In the genomic region with DNA sequence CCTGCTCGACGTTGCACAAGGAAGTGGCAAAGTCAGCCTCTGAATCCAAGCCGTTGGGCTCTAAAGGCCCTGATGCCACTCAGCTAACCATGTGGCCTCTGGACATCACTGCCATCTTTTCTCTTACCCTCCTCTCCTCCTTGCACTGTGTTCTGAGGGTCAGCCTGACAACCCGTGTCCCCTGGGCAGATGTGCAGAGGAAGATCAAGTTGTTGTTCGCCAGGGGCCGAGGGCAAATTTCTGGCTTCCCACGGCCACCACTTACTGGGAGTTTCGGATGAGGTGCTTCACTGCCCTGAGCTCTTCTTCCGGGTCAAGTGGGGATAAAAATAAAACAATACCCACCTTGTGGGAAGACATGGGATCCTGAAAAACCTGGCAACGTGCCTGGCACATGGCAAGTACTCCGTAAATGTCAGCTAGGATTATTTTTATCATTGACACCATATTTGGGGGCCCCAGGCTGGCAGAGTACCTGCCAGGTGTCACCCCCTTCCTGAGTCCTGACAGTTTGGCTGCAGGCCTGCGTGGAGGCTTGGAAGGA, we compare ENCODE assay signal across 15 cellular contexts. TPM values are rescaled to one million over a fixed set of nuclear protein-coding genes. Genes with fewer than 3 reads are reported as not detected.
A peak's percentile ranks its signal among the peaks of the same experiment; 100 is the strongest.
DNase-seq lines count a peak whose midpoint lies in the region; ATAC-seq, FAIRE-seq and TF ChIP-seq lines count a peak whose summit lies in the region.
"Had no signal": no experiment of that assay in that cellular context is flagged by ENCODE, and none has a peak within 500 bp of the region (broad histone marks: within the 10 kb centered on the region; RNA-seq: fewer than 3 reads in every experiment).

No MANE protein-coding gene starts in this region.

- peaks cover 4% of the 10 kb centered on the region for H3K27me3 Mint-ChIP-seq in CD4-positive, CD25-positive, alpha-beta regulatory T cell

- no peak for TF ChIP-seq POLR2A in breast epithelium (IDR thresholded peaks at IDR 0.05)
- TF ChIP-seq POLR2A in Peyer's patch (IDR thresholded peaks at IDR 0.05), result no peak

- TF ChIP-seq CTCF in Loucy (conservative IDR thresholded peaks at IDR 0.05; ENCODE audit: low read length) (no peak), breast epithelium (IDR thresholded peaks at IDR 0.05) (no peak), Peyer's patch (IDR thresholded peaks at IDR 0.05) (no peak)

- H3K36me3 ChIP-seq in CD4-positive, CD25-positive, alpha-beta regulatory T cell (ENCODE audit: control insufficient read depth, insufficient read depth, low read length), result no peaks in the 10 kb centered on the region
- H3K36me3 ChIP-seq in Loucy (ENCODE audit: insufficient read depth, low read length) (no peaks in the 10 kb centered on the region), breast epithelium (no peaks in the 10 kb centered on the region), mesodermal cell (ENCODE audit: control insufficient read depth, insufficient read depth, low read length) (no peaks in the 10 kb centered on the region), Peyer's patch (no peaks in the 10 kb centered on the region)

- no peak overlapping the region for H3K4me2 ChIP-seq in Loucy (ENCODE audit: low read depth, low read length, poor library complexity, severe bottlenecking)

- peak overlapping the region in 3 of 4 donors; percentile 41 to 71 (median 69) for H3K4me3 Mint-ChIP-seq in CD4-positive, CD25-positive, alpha-beta regulatory T cell

- no peaks in the 10 kb centered on the region for H3K79me2 ChIP-seq in Loucy (ENCODE audit: insufficient read depth, low read length)

- H3K4me1 Mint-ChIP-seq in CD4-positive, CD25-positive, alpha-beta regulatory T cell, result peaks cover 5 to 78% (median 47%) of the 10 kb centered on the region in 4 donors

- no peaks in the 10 kb centered on the region for H4K20me1 ChIP-seq in Loucy (ENCODE audit: insufficient read depth, low read length, poor library complexity, severe bottlenecking)

- H3K9me3 ChIP-seq in CD4-positive, CD25-positive, alpha-beta regulatory T cell (ENCODE audit: control insufficient read depth in 2 of 2, low read length in 2 of 2), result no peaks in the 10 kb centered on the region
- H3K9me3 ChIP-seq in Loucy (ENCODE audit: insufficient read depth, low read depth, low read length), result no peaks in the 10 kb centered on the region
- H3K9me3 ChIP-seq in breast epithelium, result no peaks in the 10 kb centered on the region
- H3K9me3 ChIP-seq in mesodermal cell (ENCODE audit: control insufficient read depth, low read length), result no peaks in the 10 kb centered on the region
- H3K9me3 ChIP-seq in Peyer's patch, result no peaks in the 10 kb centered on the region

- H3K27me3 ChIP-seq in CD4-positive, CD25-positive, alpha-beta regulatory T cell (ENCODE audit: control insufficient read depth, insufficient read depth, low read length), result no peaks in the 10 kb centered on the region
- H3K27me3 ChIP-seq in Loucy (ENCODE audit: insufficient read depth, low read length, poor library complexity, severe bottlenecking), result no peaks in the 10 kb centered on the region
- H3K27me3 ChIP-seq in breast epithelium, result no peaks in the 10 kb centered on the region
- no peaks in the 10 kb centered on the region for H3K27me3 ChIP-seq in Peyer's patch

- no peaks in the 10 kb centered on the region for H3K36me3 Mint-ChIP-seq in CD4-positive, CD25-positive, alpha-beta regulatory T cell
- H3K36me3 Mint-ChIP-seq: naive B cell had no signal

- no peaks in the 10 kb centered on the region for H3K9me3 Mint-ChIP-seq in CD4-positive, CD25-positive, alpha-beta regulatory T cell
- H3K9me3 Mint-ChIP-seq: H9 had no signal

- peaks cover 42% of the 10 kb centered on the region for H3K4me1 ChIP-seq in CD4-positive, CD25-positive, alpha-beta regulatory T cell (ENCODE audit: control insufficient read depth, insufficient read depth, low read length, poor library complexity, severe bottlenecking)
- peaks cover 18% of the 10 kb centered on the region for H3K4me1 ChIP-seq in Loucy (ENCODE audit: insufficient read depth, low read length, poor library complexity, severe bottlenecking)
- peaks cover 0 to 6% of the 10 kb centered on the region in 2 donors for H3K4me1 ChIP-seq in breast epithelium
- H3K4me1 ChIP-seq in mesodermal cell (ENCODE audit: control insufficient read depth, insufficient read depth, low read length, poor library complexity, severe bottlenecking), result peaks cover 47% of the 10 kb centered on the region
- peaks cover 0 to 46% (median 18%) of the 10 kb centered on the region in 4 donors for H3K4me1 ChIP-seq in Peyer's patch

- H3K27ac ChIP-seq in CD4-positive, CD25-positive, alpha-beta regulatory T cell (ENCODE audit: insufficient read depth, low read length, poor library complexity, severe bottlenecking), result no peak overlapping the region
- peak overlapping the region; percentile 78 to 87 for H3K27ac ChIP-seq in breast epithelium
- H3K27ac ChIP-seq in mesodermal cell (ENCODE audit: low read depth, low read length, severe bottlenecking), result peak overlapping the region; percentile 72
- peak overlapping the region in 1 of 4 donors; percentile 17 for H3K27ac ChIP-seq in Peyer's patch
- H3K27ac ChIP-seq: VCaP had no signal

- no peaks in the 10 kb centered on the region for H3K9me2 ChIP-seq in Loucy (replicated peaks; ENCODE audit: low read depth, low read length)

- peak overlapping the region; percentile 43; the same call in 1 of the 2 replicates for H2AFZ ChIP-seq in Loucy (ENCODE audit: low read length)

- no peak overlapping the region for H3K4me3 ChIP-seq in CD4-positive, CD25-positive, alpha-beta regulatory T cell (ENCODE audit: low read depth, low read length)
- no peak overlapping the region for H3K4me3 ChIP-seq in Loucy (ENCODE audit: low read length, poor library complexity, severe bottlenecking)
- H3K4me3 ChIP-seq in breast epithelium, result no peak overlapping the region
- no peak overlapping the region for H3K4me3 ChIP-seq in mesodermal cell (ENCODE audit: extremely low read depth, insufficient read depth, low read length, poor library complexity, severe bottlenecking)
- H3K4me3 ChIP-seq in Peyer's patch, result no peak overlapping the region

- FAIRE-seq in urothelium cell line (lab: Jason Lieb, UNC), result no peak

- H3K9ac ChIP-seq in Loucy (ENCODE audit: low read depth, low read length, poor library complexity, severe bottlenecking), result no peak overlapping the region

- intact Hi-C loops in breast epithelium (cut with DNase I; ENCODE audit: low total_unique reads), result no loop called here

- no peak for ATAC-seq in CD4-positive, CD25-positive, alpha-beta regulatory T cell (ENCODE audit: low read depth in 2 of 2)

- peak overlapping the region in 2 of 3 donors; percentile 27 to 73 for H3K27ac Mint-ChIP-seq in CD4-positive, CD25-positive, alpha-beta regulatory T cell

- 82 to 88% methylated on average over 10 to 11 of the region's 12 CpGs for WGBS in mesodermal cell (ENCODE audit: insufficient coverage in 2 of 2), 2 experiments

- no peak for DNase-seq in CD4-positive, CD25-positive, alpha-beta regulatory T cell
- DNase-seq in breast epithelium (ENCODE audit: low spot score in 2 of 2), result no peak
- DNase-seq in urothelium cell line (ENCODE audit: low spot score), result no peak
- DNase-seq in Peyer's patch, result no peak
- DNase-seq in NCI-H748 treated with DMSO at 0.1 percent for 48 hours (lab: John Stamatoyannopoulos, UW), result no peak
- DNase-seq in activated T-cell treated with anti-CD3 and anti-CD28 coated beads, Interleukin-2, amount 50 U/mL, for 48 hours, result no peak
- DNase-seq: activated T-cell treated with anti-CD3 and anti-CD28 coated beads, Interleukin-2, amount 50 U/mL, for 1 hour; H9; naive B cell; NCI-H1930; RPMI8226; stimulated activated CD8-positive, alpha-beta memory T cell treated with anti-CD3 and anti-CD28 coated beads, Interleukin-4, amount 100 ng/mL, for 48 hours had no signal

- no peaks in the 10 kb centered on the region for H3F3A ChIP-seq in Loucy (ENCODE audit: low read depth)

RNA-seq across cellular contexts. Expression of a gene that starts 9.0 kb away (rescaled TPM):
- total RNA-seq in CD4-positive, CD25-positive, alpha-beta regulatory T cell, result not detected
- not detected for polyA plus RNA-seq in CD4-positive, CD25-positive, alpha-beta regulatory T cell
- 10 to 100 TPM in 2 of 3 donors, 1 to 10 TPM in 1; 5.8 to 18.4 (median 16.7) TPM for total RNA-seq in breast epithelium
- polyA plus RNA-seq in mesodermal cell (2013, experiment 1 of 2), result 89.4 TPM
- polyA plus RNA-seq in mesodermal cell (2013, experiment 2 of 2), result 69.9 TPM
- 10 to 100 TPM; 23.5 to 42.6 (median 35.5) TPM for total RNA-seq in Peyer's patch

RNA-seq across cellular contexts. Expression of a gene that starts 47.6 kb away (rescaled TPM):
- 10.4 TPM for total RNA-seq in CD4-positive, CD25-positive, alpha-beta regulatory T cell
- 1 to 10 TPM; 5.6 to 8.5 (median 8.1) TPM for polyA plus RNA-seq in CD4-positive, CD25-positive, alpha-beta regulatory T cell
- total RNA-seq in breast epithelium (10 to 100 TPM in 2 of 3 donors, 1 to 10 TPM in 1; 7.5 to 18.0 (median 12.9) TPM), Peyer's patch (10 to 100 TPM in 1 of 4 donors, 1 to 10 TPM in 3; 6.0 to 16.5 (median 7.3) TPM)
- 9.8 TPM for polyA plus RNA-seq in mesodermal cell (2013, experiment 1 of 2)
- polyA plus RNA-seq in mesodermal cell (2013, experiment 2 of 2), result 7.7 TPM
